ENCODE assay signal across 1 cellular context in the genomic region with DNA sequence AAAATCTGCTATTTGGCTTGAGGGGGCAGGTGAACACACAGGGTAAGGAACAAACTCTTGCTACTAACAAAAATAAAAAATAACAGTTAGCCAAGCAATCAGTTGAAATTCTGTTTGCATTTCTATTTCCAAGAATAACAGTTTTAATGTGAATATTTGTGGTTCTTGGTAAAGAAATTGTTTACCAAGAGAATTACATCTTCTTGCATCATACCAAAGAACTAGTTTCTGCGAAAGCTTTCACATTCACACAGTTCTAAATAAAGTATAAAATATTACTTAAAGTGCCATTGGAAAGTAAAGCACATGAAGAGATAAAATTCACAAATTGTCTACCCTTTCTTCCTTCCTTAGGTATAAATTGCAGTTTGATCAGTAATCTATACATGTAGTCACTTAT.
A peak's percentile ranks its signal among the peaks of the same experiment; 100 is the strongest.
TF ChIP-seq lines count a peak whose summit lies in the region.

No MANE protein-coding gene starts in this region.

TF ChIP-seq in K562, 482 proteins besides CTCF, POLR2A, EP300 and RAD21 (continued from another document):
- TF ChIP-seq, protein P1, sequence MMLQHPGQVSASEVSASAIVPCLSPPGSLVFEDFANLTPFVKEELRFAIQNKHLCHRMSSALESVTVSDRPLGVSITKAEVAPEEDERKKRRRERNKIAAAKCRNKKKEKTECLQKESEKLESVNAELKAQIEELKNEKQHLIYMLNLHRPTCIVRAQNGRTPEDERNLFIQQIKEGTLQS (IDR thresholded peaks at IDR 0.05) = peak; percentile 69; the same call in 1 of the 2 replicates
- TF ChIP-seq, protein P1 (CRISPR knock-in tag; conservative IDR thresholded peaks at IDR 0.05) = no peak
